ENCODE assay signal across 19 cellular contexts in the genomic region with DNA sequence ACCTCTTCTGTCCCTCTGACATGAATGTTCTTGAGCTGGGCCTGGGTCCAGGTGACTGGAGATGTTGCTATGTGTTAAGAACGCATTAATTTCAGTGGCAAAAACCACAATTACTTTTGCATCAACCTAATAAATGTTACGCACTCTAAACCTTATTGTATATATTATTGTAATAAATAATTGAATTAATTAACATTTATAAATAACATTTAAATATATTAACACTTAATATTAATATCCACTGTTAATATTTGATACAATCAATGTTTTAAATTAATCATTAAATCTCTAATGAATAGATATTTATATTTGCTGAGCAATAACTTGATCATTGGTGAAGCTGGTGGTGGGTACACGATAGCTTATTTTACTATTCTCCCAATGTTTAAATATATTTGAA.
A peak's percentile ranks its signal among the peaks of the same experiment; 100 is the strongest.
DNase-seq lines count a peak whose midpoint lies in the region; ATAC-seq, FAIRE-seq and TF ChIP-seq lines count a peak whose summit lies in the region.
"Had no signal": no experiment of that assay in that cellular context is flagged by ENCODE, and none has a peak within 500 bp of the region (broad histone marks: within the 10 kb centered on the region; RNA-seq: fewer than 3 reads in every experiment).

No MANE protein-coding gene starts in this region.

- POLR2A ChIA-PET in WTC11 (lab: Charles Lee): no interaction called here

- DNase-seq in WTC11 (ENCODE audit: low spot score) (no peak), glutamatergic neuron (no peak), nephron progenitor cell (no peak), caudate nucleus (lab: John Stamatoyannopoulos, UW) (no peak)
- DNase-seq: 8988T; C1 segment of cervical spinal cord; Calu3; CD4-positive, alpha-beta memory T cell; COR-L47; DMS153; DND-41; GDM1; GOT3; HFFc6 had no signal

- no peaks in the 10 kb centered on the region for H3K36me3 Mint-ChIP-seq in WTC11
- H3K36me3 Mint-ChIP-seq in glutamatergic neuron (ENCODE audit: unreplicated experiment): no peaks in the 10 kb centered on the region
- H3K36me3 Mint-ChIP-seq in nephron progenitor cell (ENCODE audit: low read depth): no peaks in the 10 kb centered on the region
- H3K36me3 Mint-ChIP-seq: CD4-positive, alpha-beta memory T cell had no signal

- CTCF ChIA-PET in WTC11 (lab: Charles Lee): no interaction called here

- peaks cover 12% of the 10 kb centered on the region for H3K4me1 Mint-ChIP-seq in WTC11
- H3K4me1 Mint-ChIP-seq in glutamatergic neuron (ENCODE audit: low read depth, unreplicated experiment): peaks cover 34% of the 10 kb centered on the region
- H3K4me1 Mint-ChIP-seq in nephron progenitor cell: peaks cover 8% of the 10 kb centered on the region
- H3K4me1 Mint-ChIP-seq: CD4-positive, alpha-beta memory T cell had no signal

- ATAC-seq in WTC11: no peak
- ATAC-seq in HG03521 (IDR thresholded peaks at IDR 0.05; ENCODE audit: unreplicated experiment): no peak
- ATAC-seq: GM12878 had no signal

- peak; percentile 44 for FAIRE-seq in G401.6 (lab: Jason Lieb, UNC)
- FAIRE-seq: GM12878, GM18507, H54 had no signal

- H3K27ac ChIP-seq in caudate nucleus (ENCODE audit: low read depth, low read length): no peak overlapping the region

- H3K4me3 Mint-ChIP-seq in WTC11 (no peak overlapping the region), glutamatergic neuron (ENCODE audit: unreplicated experiment) (peak overlapping the region; percentile 39), nephron progenitor cell (no peak overlapping the region)
- H3K4me3 Mint-ChIP-seq: CD4-positive, alpha-beta memory T cell; HFFc6 had no signal

- H3K27me3 Mint-ChIP-seq in WTC11 (ENCODE audit: low read depth) (no peaks in the 10 kb centered on the region; the same call in 1 of the 2 replicates), glutamatergic neuron (ENCODE audit: unreplicated experiment) (peaks cover 16% of the 10 kb centered on the region), nephron progenitor cell (ENCODE audit: low read depth, poor library complexity) (peaks cover 8% of the 10 kb centered on the region)

- H3K9me3 Mint-ChIP-seq in WTC11: peaks cover 24% of the 10 kb centered on the region
- H3K9me3 Mint-ChIP-seq in glutamatergic neuron (ENCODE audit: unreplicated experiment): peaks cover 24% of the 10 kb centered on the region
- peaks cover 20% of the 10 kb centered on the region for H3K9me3 Mint-ChIP-seq in nephron progenitor cell

- no peak overlapping the region for H3K27ac Mint-ChIP-seq in WTC11
- peak overlapping the region; percentile 93 for H3K27ac Mint-ChIP-seq in glutamatergic neuron (ENCODE audit: unreplicated experiment)
- no peak overlapping the region for H3K27ac Mint-ChIP-seq in nephron progenitor cell
- H3K27ac Mint-ChIP-seq: CD4-positive, alpha-beta memory T cell; HFFc6 had no signal

- no peak for TF ChIP-seq CTCF in WTC11 (IDR thresholded peaks at IDR 0.05)
- TF ChIP-seq CTCF in glutamatergic neuron (IDR thresholded peaks at IDR 0.05; ENCODE audit: partially characterized antibody, unreplicated experiment): no peak
- TF ChIP-seq CTCF in nephron progenitor cell (IDR thresholded peaks at IDR 0.05): no peak

TF ChIP-seq in WTC11, 78 proteins besides CTCF, POLR2A, EP300 and RAD21:
- TF ChIP-seq HMGA2 (CRISPR knock-in tag; IDR thresholded peaks at IDR 0.05): peak; percentile 98
- TF ChIP-seq, protein P1, sequence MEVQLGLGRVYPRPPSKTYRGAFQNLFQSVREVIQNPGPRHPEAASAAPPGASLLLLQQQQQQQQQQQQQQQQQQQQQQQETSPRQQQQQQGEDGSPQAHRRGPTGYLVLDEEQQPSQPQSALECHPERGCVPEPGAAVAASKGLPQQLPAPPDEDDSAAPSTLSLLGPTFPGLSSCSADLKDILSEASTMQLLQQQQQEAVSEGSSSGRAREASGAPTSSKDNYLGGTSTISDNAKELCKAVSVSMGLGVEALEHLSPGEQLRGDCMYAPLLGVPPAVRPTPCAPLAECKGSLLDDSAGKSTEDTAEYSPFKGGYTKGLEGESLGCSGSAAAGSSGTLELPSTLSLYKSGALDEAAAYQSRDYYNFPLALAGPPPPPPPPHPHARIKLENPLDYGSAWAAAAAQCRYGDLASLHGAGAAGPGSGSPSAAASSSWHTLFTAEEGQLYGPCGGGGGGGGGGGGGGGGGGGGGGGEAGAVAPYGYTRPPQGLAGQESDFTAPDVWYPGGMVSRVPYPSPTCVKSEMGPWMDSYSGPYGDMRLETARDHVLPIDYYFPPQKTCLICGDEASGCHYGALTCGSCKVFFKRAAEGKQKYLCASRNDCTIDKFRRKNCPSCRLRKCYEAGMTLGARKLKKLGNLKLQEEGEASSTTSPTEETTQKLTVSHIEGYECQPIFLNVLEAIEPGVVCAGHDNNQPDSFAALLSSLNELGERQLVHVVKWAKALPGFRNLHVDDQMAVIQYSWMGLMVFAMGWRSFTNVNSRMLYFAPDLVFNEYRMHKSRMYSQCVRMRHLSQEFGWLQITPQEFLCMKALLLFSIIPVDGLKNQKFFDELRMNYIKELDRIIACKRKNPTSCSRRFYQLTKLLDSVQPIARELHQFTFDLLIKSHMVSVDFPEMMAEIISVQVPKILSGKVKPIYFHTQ (CRISPR knock-in tag; IDR thresholded peaks at IDR 0.05): no peak
TF ChIP-seq in WTC11: peak in this region for 1.
